In the genomic region with DNA sequence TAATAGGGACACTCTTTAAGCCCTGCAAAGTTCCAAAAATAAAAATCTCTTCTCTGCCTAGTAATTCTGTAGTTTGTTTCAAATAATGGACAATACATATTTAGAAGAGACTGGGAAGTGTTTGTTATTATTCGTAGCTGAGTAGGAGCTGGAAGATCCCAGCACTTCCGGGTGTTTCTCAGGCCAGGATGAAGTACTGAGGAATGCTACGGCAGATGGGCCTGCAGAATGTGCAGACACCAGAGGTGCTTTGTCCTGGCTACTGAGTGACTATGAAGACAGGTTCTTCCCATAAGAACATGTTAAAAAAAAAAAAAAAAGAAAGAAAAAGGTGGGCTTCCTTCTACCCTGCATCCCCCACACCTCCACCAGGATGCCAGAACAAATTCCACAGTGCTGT, we compare ENCODE assay signal across 1 cellular context.
TF ChIP-seq lines count a peak whose summit lies in the region.

No MANE protein-coding gene starts in this region.

TF ChIP-seq in WTC11, 78 proteins besides CTCF, POLR2A, EP300 and RAD21 (continued from another document):
- TF ChIP-seq IRF2 (CRISPR knock-in tag; IDR thresholded peaks at IDR 0.05; ENCODE audit: borderline replicate concordance, low read depth) = no peak
- TF ChIP-seq SOX15 (CRISPR knock-in tag; IDR thresholded peaks at IDR 0.05) = no peak
- no peak for TF ChIP-seq ZNF423 (CRISPR knock-in tag; IDR thresholded peaks at IDR 0.05)
